ENCODE assay signal across 20 cellular contexts in genomic region chr14:68074765-68075381, GRCh38.
DNase-seq lines count a peak whose midpoint lies in the region; ATAC-seq and TF ChIP-seq lines count a peak whose summit lies in the region.
"Had no signal": no experiment of that assay in that cellular context is flagged by ENCODE, and none has a peak within 500 bp of the region (broad histone marks: within the 10 kb centered on the region; RNA-seq: fewer than 3 reads in every experiment).

No MANE protein-coding gene starts in this region.

- H3K9me3 Mint-ChIP-seq in endodermal cell (peaks cover 32% of the 10 kb centered on the region), T-cell (peaks cover 31 to 36% (median 35%) of the 10 kb centered on the region in 3 donors)

- ATAC-seq in GM18909 (IDR thresholded peaks at IDR 0.05; ENCODE audit: poor library complexity, unreplicated experiment) (no peak), T-cell (replicated peaks in 1 of 4) (no peak)
- ATAC-seq: A549, natural killer cell had no signal

- DNase-seq in LHCN-M2 (ENCODE audit: low read depth) (peak; percentile 20), endodermal cell (no peak), myocyte (ENCODE audit: low read depth) (peak; percentile 25), T-cell (no peak), GM23248 (no peak), amygdala (lab: John Stamatoyannopoulos, UW) (no peak)
- DNase-seq: activated gamma-delta T cell treated with Interleukin-2 at 50 U/mL for 16 hours; MV-4-11; natural killer cell; NCI-H2029; NCI-H510A; stimulated activated naive CD4-positive, alpha-beta T cell; T-helper 9 cell had no signal

- peaks cover 45% of the 10 kb centered on the region for H3K9me3 ChIP-seq in BLaER1
- H3K9me3 ChIP-seq in endodermal cell (ENCODE audit: control insufficient read depth, low read length), result peaks cover 31% of the 10 kb centered on the region
- H3K9me3 ChIP-seq in GM23248 (ENCODE audit: low read depth), result no peaks in the 10 kb centered on the region

- WGBS in endodermal cell (ENCODE audit: insufficient coverage in 1 of 2, insufficient read length in 1 of 2), 2 experiments, result 82 to 100% methylated on average over 2 to 3 of the region's 3 CpGs
- 18 to 45% methylated on average over 3 of the region's 3 CpGs for WGBS in GM23248 (ENCODE audit: low coverage in 1 of 2, low lambda C conversion rate in 2 of 2, missing lambda C conversion rate in 2 of 2), 2 experiments

- H3K79me2 ChIP-seq in GM23248 (ENCODE audit: insufficient read depth), result no peaks in the 10 kb centered on the region

- POLR2A ChIA-PET in T-cell (lab: Charles Lee), result no interaction called here

- H3K4me2 ChIP-seq in BLaER1, result peak overlapping the region; percentile 11
- H3K4me2 ChIP-seq in GM23248 (ENCODE audit: unreplicated experiment), result no peak overlapping the region
- H3K4me2 ChIP-seq: A549 had no signal

- H3K27me3 ChIP-seq in BLaER1 (no peaks in the 10 kb centered on the region), endodermal cell (ENCODE audit: control insufficient read depth, insufficient read depth, low read length, poor library complexity, severe bottlenecking) (no peaks in the 10 kb centered on the region), GM23248 (replicated peaks; ENCODE audit: insufficient read depth) (no peaks in the 10 kb centered on the region)
- H3K27me3 ChIP-seq: tibial nerve had no signal

- H3K4me3 ChIP-seq in BLaER1 (no peak overlapping the region), endodermal cell (ENCODE audit: low read length) (no peak overlapping the region), GM23248 (no peak overlapping the region)
- H3K4me3 ChIP-seq: A549, lung, SK-N-MC, tibial nerve had no signal

- no peaks in the 10 kb centered on the region for H3K9me2 ChIP-seq in GM23248 (ENCODE audit: insufficient read depth)

- H3K27ac Mint-ChIP-seq in endodermal cell (peak overlapping the region; percentile 54), T-cell (no peak overlapping the region)
- H3K27ac Mint-ChIP-seq: natural killer cell had no signal

- H3F3A ChIP-seq in GM23248 (ENCODE audit: insufficient read depth), result no peaks in the 10 kb centered on the region

- H3K27me3 Mint-ChIP-seq in endodermal cell (ENCODE audit: insufficient read depth), result no peaks in the 10 kb centered on the region
- no peaks in the 10 kb centered on the region for H3K27me3 Mint-ChIP-seq in T-cell

- no peak for TF ChIP-seq CTCF in endodermal cell (conservative IDR thresholded peaks at IDR 0.05)

- CTCF ChIA-PET in T-cell (lab: Charles Lee), result no interaction called here

- no peak overlapping the region for H3K4me3 Mint-ChIP-seq in endodermal cell
- no peak overlapping the region for H3K4me3 Mint-ChIP-seq in T-cell
- H3K4me3 Mint-ChIP-seq: natural killer cell had no signal

- H3K9ac ChIP-seq in BLaER1, result no peak overlapping the region
- no peak overlapping the region for H3K9ac ChIP-seq in endodermal cell (ENCODE audit: extremely low read depth, low read length, poor library complexity, severe bottlenecking)
- no peak overlapping the region for H3K9ac ChIP-seq in GM23248

- peaks cover 18% of the 10 kb centered on the region for H3K4me1 ChIP-seq in BLaER1
- no peaks in the 10 kb centered on the region for H3K4me1 ChIP-seq in endodermal cell (ENCODE audit: control insufficient read depth, insufficient read depth, low read length)
- H3K4me1 ChIP-seq in GM23248 (ENCODE audit: insufficient read depth), result peaks cover 8% of the 10 kb centered on the region; the same call in 1 of the 2 replicates
- H3K4me1 ChIP-seq: tibial nerve had no signal

- no peak overlapping the region for H2AFZ ChIP-seq in GM23248

- H4K20me1 ChIP-seq in BLaER1 (no peaks in the 10 kb centered on the region), GM23248 (ENCODE audit: insufficient read depth) (no peaks in the 10 kb centered on the region)

- H3K4me1 Mint-ChIP-seq in endodermal cell (peaks cover 15% of the 10 kb centered on the region), T-cell (peaks cover 0 to 6% (median 6%) of the 10 kb centered on the region in 3 donors)

- H3K27ac ChIP-seq in BLaER1, result peak overlapping the region; percentile 54
- peak overlapping the region; percentile 81 for H3K27ac ChIP-seq in endodermal cell (ENCODE audit: low read depth, low read length)
- no peak overlapping the region for H3K27ac ChIP-seq in GM23248
- H3K27ac ChIP-seq: C4-2B, SK-N-MC, tibial nerve had no signal

- H3K36me3 Mint-ChIP-seq in endodermal cell (ENCODE audit: low read depth) (peaks cover 14% of the 10 kb centered on the region), T-cell (peaks cover 32% of the 10 kb centered on the region)

- H3K36me3 ChIP-seq in BLaER1, result 0 out of 2 replicates have a peak, but pooled peaks cover 3% of the 10 kb centered on the region
- no peaks in the 10 kb centered on the region for H3K36me3 ChIP-seq in endodermal cell (ENCODE audit: control insufficient read depth, insufficient read depth, low read length)
- H3K36me3 ChIP-seq in GM23248 (ENCODE audit: low read depth), result no peaks in the 10 kb centered on the region
- H3K36me3 ChIP-seq: tibial nerve had no signal

- in situ Hi-C loops in GM23248 (cut with MboI), result no loop called here

Comparison
In these comparisons a context has a peak if more than half of its experiments do, and no peak if none do; other contexts are left out.
1. DNase-seq: peak in LHCN-M2 (single experiment) and myocyte (single experiment); none in endodermal cell (single experiment), T-cell (0 of 34), GM23248 (single experiment) and amygdala (0 of 56).